ENCODE assay signal across 8 cellular contexts in genomic region chr19:23249911-23250649, GRCh38. TPM values are rescaled to one million over a fixed set of nuclear protein-coding genes. Genes with fewer than 3 reads are reported as not detected.
DNase-seq lines count a peak whose midpoint lies in the region; ATAC-seq and TF ChIP-seq lines count a peak whose summit lies in the region.

Gene ZNF724, minus strand, starts transcription at chr19:23250394. Its CDS starts 152 bp downstream, at chr19:23250242.

- peaks cover 29% of the 10 kb centered on the region for H3K9me3 ChIP-seq in DND-41 (ENCODE audit: insufficient read depth, low read length, severe bottlenecking)
- H3K9me3 ChIP-seq in Karpas-422 (ENCODE audit: low read length), result peaks cover 21% of the 10 kb centered on the region

- H3K27me3 ChIP-seq in DND-41 (ENCODE audit: insufficient read depth, low read length, poor library complexity) (no peaks in the 10 kb centered on the region), Karpas-422 (ENCODE audit: low read length) (no peaks in the 10 kb centered on the region)

- H2AFZ ChIP-seq in DND-41 (ENCODE audit: low read depth, low read length) (peak within 1 kb of the TSS; percentile 80), Karpas-422 (ENCODE audit: low read length) (0 out of 2 replicates have a peak within 1 kb of the TSS, but pooled peaks have one; percentile 23)

- DNase-seq in DND-41 (peak; percentile 97), Karpas-422 (peak; percentile 99), RWPE1 (ENCODE audit: low spot score) (peak; percentile 98), fibroblast of peridontal ligament (ENCODE audit: extremely low read depth) (peak; percentile 97)
- peak; percentile 73 to 94 (median 87) for DNase-seq in naive thymus-derived CD8-positive, alpha-beta T cell
- peak; percentile 92 for DNase-seq in stimulated activated naive B cell treated with anti-CD40 and anti-IgM and Interleukin-4, amounts not matched to agents 10 μg/mL and 1 μg/mL and 100 μg/mL, for 72 hours

- H3K9ac ChIP-seq in DND-41 (ENCODE audit: low read depth, low read length) (peak within 1 kb of the TSS; percentile 76), Karpas-422 (ENCODE audit: low read length) (peak within 1 kb of the TSS; percentile 89)

- peak within 1 kb of the TSS; percentile 93 for H3K4me3 Mint-ChIP-seq in activated T-helper 17 cell treated with anti-CD3 and anti-CD28 coated beads, Interleukin-2, amount 50 U/mL, for 72 hours
- peak within 1 kb of the TSS; percentile 95 to 99 (median 98) for H3K4me3 Mint-ChIP-seq in naive thymus-derived CD8-positive, alpha-beta T cell
- peak within 1 kb of the TSS; percentile 96 to 99 for H3K4me3 Mint-ChIP-seq in stimulated activated naive B cell treated with anti-CD40 and anti-IgM and Interleukin-4, amounts not matched to agents 10 μg/mL and 1 μg/mL and 100 μg/mL, for 72 hours

- H3K79me2 ChIP-seq in DND-41 (ENCODE audit: insufficient read depth, low read length) (peaks cover 55% of the 10 kb centered on the region), Karpas-422 (ENCODE audit: low read length) (peaks cover 49% of the 10 kb centered on the region)

- peak within 1 kb of the TSS; percentile 93 for H3K27ac Mint-ChIP-seq in activated T-helper 17 cell treated with anti-CD3 and anti-CD28 coated beads, Interleukin-2, amount 50 U/mL, for 72 hours
- H3K27ac Mint-ChIP-seq in naive thymus-derived CD8-positive, alpha-beta T cell, result peak within 1 kb of the TSS; percentile 83 to 97 (median 93)
- H3K27ac Mint-ChIP-seq in stimulated activated naive B cell treated with anti-CD40 and anti-IgM and Interleukin-4, amounts not matched to agents 10 μg/mL and 1 μg/mL and 100 μg/mL, for 72 hours, result peak within 1 kb of the TSS; percentile 97

- H3K4me1 ChIP-seq in DND-41 (ENCODE audit: insufficient read depth, low read length) (peaks cover 25% of the 10 kb centered on the region), Karpas-422 (ENCODE audit: low read length) (peaks cover 6% of the 10 kb centered on the region)

- POLR2A ChIA-PET in RWPE1 (lab: Yijun Ruan, JAX; ENCODE audit: low non-redundant PET), result no interaction called here
- POLR2A ChIA-PET in naive thymus-derived CD8-positive, alpha-beta T cell (lab: Charles Lee), result interaction anchor here (0.5 to 2.1 kb wide), 11 partner anchors 9 to 1660 kb away, joined by 3 to 31 read pairs (median 4); partner anchors contain the start of genes ZNF726 and ZNF91

- no peaks in the 10 kb centered on the region for H3K27me3 Mint-ChIP-seq in activated T-helper 17 cell treated with anti-CD3 and anti-CD28 coated beads, Interleukin-2, amount 50 U/mL, for 72 hours
- no peaks in the 10 kb centered on the region for H3K27me3 Mint-ChIP-seq in naive thymus-derived CD8-positive, alpha-beta T cell
- no peaks in the 10 kb centered on the region for H3K27me3 Mint-ChIP-seq in stimulated activated naive B cell treated with anti-CD40 and anti-IgM and Interleukin-4, amounts not matched to agents 10 μg/mL and 1 μg/mL and 100 μg/mL, for 72 hours

- no peaks in the 10 kb centered on the region for H3K9me2 ChIP-seq in Karpas-422 (replicated peaks; ENCODE audit: insufficient read depth, low read length)

- peak within 1 kb of the TSS; percentile 72 to 85 for H3K4me3 ChIP-seq in DND-41 (ENCODE audit: low read depth in 1 of 2, low read length in 2 of 2)
- peak within 1 kb of the TSS; percentile 95 for H3K4me3 ChIP-seq in Karpas-422 (ENCODE audit: low read length)

- no peaks in the 10 kb centered on the region for H3K4me1 Mint-ChIP-seq in activated T-helper 17 cell treated with anti-CD3 and anti-CD28 coated beads, Interleukin-2, amount 50 U/mL, for 72 hours
- H3K4me1 Mint-ChIP-seq in naive thymus-derived CD8-positive, alpha-beta T cell, result peaks cover 5 to 19% (median 9%) of the 10 kb centered on the region in 4 donors
- H3K4me1 Mint-ChIP-seq in stimulated activated naive B cell treated with anti-CD40 and anti-IgM and Interleukin-4, amounts not matched to agents 10 μg/mL and 1 μg/mL and 100 μg/mL, for 72 hours, result peaks cover 3 to 13% of the 10 kb centered on the region in 2 donors

- H3K36me3 ChIP-seq in DND-41 (ENCODE audit: insufficient read depth, low read length), result peaks cover 44% of the 10 kb centered on the region
- H3K36me3 ChIP-seq in Karpas-422 (ENCODE audit: insufficient read depth, low read length), result peaks cover 36% of the 10 kb centered on the region

- peak; percentile 98 for ATAC-seq in DND-41 (ENCODE audit: insufficient read depth, low read depth)
- ATAC-seq in GM21825 (IDR thresholded peaks at IDR 0.05; ENCODE audit: unreplicated experiment), result peak; percentile 98
- peak; percentile 99 for ATAC-seq in activated T-helper 17 cell treated with anti-CD3 and anti-CD28 coated beads, Interleukin-2, amount 50 U/mL, for 72 hours (replicated peaks)
- peak; percentile 99 to 100 for ATAC-seq in naive thymus-derived CD8-positive, alpha-beta T cell
- ATAC-seq in stimulated activated naive B cell treated with anti-CD40 and anti-IgM and Interleukin-4, amounts not matched to agents 10 μg/mL and 1 μg/mL and 100 μg/mL, for 72 hours (replicated peaks), result peak; percentile 99

- no peaks in the 10 kb centered on the region for H4K20me1 ChIP-seq in DND-41 (ENCODE audit: insufficient read depth, low read length)
- no peaks in the 10 kb centered on the region for H4K20me1 ChIP-seq in Karpas-422 (ENCODE audit: insufficient read depth, low read depth, low read length)

- CTCF ChIA-PET in RWPE1 (lab: Yijun Ruan, JAX), result no interaction called here

- H3K36me3 Mint-ChIP-seq in activated T-helper 17 cell treated with anti-CD3 and anti-CD28 coated beads, Interleukin-2, amount 50 U/mL, for 72 hours (ENCODE audit: low read depth), result peaks cover 24% of the 10 kb centered on the region
- H3K36me3 Mint-ChIP-seq in naive thymus-derived CD8-positive, alpha-beta T cell, result peaks cover 0 to 11% (median 10%) of the 10 kb centered on the region in 3 donors
- H3K36me3 Mint-ChIP-seq in stimulated activated naive B cell treated with anti-CD40 and anti-IgM and Interleukin-4, amounts not matched to agents 10 μg/mL and 1 μg/mL and 100 μg/mL, for 72 hours, result peaks cover 9 to 18% of the 10 kb centered on the region in 2 donors

- TF ChIP-seq CTCF in DND-41 (IDR thresholded peaks at IDR 0.05; ENCODE audit: borderline replicate concordance, extremely low read depth, low read length, poor library complexity, severe bottlenecking), result no peak
- no peak for TF ChIP-seq CTCF in RWPE1 (conservative IDR thresholded peaks at IDR 0.05; ENCODE audit: low read depth)

- H3K27ac ChIP-seq in DND-41 (ENCODE audit: low read length) (peak within 1 kb of the TSS; percentile 90), Karpas-422 (ENCODE audit: low read length) (peak within 1 kb of the TSS; percentile 78), RWPE1 (peak within 1 kb of the TSS; percentile 95)

- H3K9me3 Mint-ChIP-seq in activated T-helper 17 cell treated with anti-CD3 and anti-CD28 coated beads, Interleukin-2, amount 50 U/mL, for 72 hours, result no peaks in the 10 kb centered on the region
- H3K9me3 Mint-ChIP-seq in naive thymus-derived CD8-positive, alpha-beta T cell, result peaks cover 0 to 3% (median 0%) of the 10 kb centered on the region in 9 donors
- peaks cover 0 to 1% of the 10 kb centered on the region in 2 donors for H3K9me3 Mint-ChIP-seq in stimulated activated naive B cell treated with anti-CD40 and anti-IgM and Interleukin-4, amounts not matched to agents 10 μg/mL and 1 μg/mL and 100 μg/mL, for 72 hours

- H3K4me2 ChIP-seq in DND-41 (ENCODE audit: insufficient read depth, low read length) (peak within 1 kb of the TSS; percentile 70), Karpas-422 (ENCODE audit: low read depth, low read length, poor library complexity, severe bottlenecking) (peak within 1 kb of the TSS; percentile 75)

RNA-seq across cellular contexts. Expression of gene ZNF724, which starts in this region (rescaled TPM):
- 9.2 and 10.8 TPM in 2 replicates for total RNA-seq in Karpas-422 (2014; rRNA removed; shearing (Covaris generic); ENCODE audit: low replicate concordance)
- total RNA-seq in activated T-helper 17 cell treated with anti-CD3 and anti-CD28 coated beads, Interleukin-2, amount 50 U/mL, for 72 hours, result 10 to 100 TPM; 11.8 to 12.5 TPM
- total RNA-seq in naive thymus-derived CD8-positive, alpha-beta T cell, result 1 to 10 TPM; 7.5 to 7.8 TPM
- 1 to 10 TPM; 1.9 to 2.6 (median 2.3) TPM for polyA plus RNA-seq in naive thymus-derived CD8-positive, alpha-beta T cell

Comparison
In these comparisons a context has a peak if more than half of its experiments do, and no peak if none do; other contexts are left out.
1. Peak in every context shown above with its lines: DNase-seq, ATAC-seq, H3K4me3 ChIP-seq and H3K27ac ChIP-seq.